ENCODE assay signal across 1 cellular context in the genomic region with DNA sequence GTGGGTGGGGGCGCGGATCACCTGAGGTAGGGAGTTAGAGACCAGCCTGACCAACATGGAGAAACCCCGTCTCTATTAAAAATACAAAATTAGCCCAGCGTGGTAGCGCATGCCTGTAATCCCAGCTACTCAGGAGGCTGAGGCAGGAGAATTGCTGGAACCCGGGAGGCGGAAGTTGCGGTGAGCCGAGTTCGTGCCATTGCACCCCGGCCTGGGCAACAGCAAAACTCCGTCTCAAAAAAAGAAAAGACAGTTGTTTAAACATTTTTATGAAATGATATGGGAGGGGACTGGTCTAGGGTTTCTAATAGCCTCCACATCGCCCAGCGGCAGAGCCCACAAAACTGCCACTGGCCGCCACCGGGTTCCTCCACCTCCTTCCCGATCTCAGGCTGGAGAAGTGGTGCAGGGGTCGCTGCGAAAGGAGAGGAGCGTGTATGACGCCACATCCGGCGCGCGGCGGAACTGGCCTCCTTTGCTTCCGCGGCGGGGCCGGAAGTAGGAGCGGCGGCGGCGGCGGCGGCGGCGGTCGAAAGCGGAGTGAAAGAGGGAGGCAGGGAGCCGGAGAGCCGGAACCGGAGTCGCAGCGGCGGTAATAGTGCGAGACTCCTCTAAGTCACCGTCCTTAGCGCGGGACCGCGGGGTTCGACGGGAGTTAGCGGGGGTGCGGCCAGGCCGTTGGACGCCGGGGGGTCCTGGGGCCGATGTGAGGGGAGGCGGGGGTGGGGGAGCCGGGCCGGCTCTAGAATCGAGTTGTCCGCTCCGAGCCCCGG.
TF ChIP-seq lines count a peak whose summit lies in the region.

PPP4C (plus strand) TSS at position 492 of the 773 bp plus-strand sequence. CDS start 384 bp downstream, outside the sequence.

TF ChIP-seq in HepG2, 621 proteins besides CTCF, POLR2A, EP300 and RAD21 (continued from another document and continues in another):
- TF ChIP-seq, protein P1, sequence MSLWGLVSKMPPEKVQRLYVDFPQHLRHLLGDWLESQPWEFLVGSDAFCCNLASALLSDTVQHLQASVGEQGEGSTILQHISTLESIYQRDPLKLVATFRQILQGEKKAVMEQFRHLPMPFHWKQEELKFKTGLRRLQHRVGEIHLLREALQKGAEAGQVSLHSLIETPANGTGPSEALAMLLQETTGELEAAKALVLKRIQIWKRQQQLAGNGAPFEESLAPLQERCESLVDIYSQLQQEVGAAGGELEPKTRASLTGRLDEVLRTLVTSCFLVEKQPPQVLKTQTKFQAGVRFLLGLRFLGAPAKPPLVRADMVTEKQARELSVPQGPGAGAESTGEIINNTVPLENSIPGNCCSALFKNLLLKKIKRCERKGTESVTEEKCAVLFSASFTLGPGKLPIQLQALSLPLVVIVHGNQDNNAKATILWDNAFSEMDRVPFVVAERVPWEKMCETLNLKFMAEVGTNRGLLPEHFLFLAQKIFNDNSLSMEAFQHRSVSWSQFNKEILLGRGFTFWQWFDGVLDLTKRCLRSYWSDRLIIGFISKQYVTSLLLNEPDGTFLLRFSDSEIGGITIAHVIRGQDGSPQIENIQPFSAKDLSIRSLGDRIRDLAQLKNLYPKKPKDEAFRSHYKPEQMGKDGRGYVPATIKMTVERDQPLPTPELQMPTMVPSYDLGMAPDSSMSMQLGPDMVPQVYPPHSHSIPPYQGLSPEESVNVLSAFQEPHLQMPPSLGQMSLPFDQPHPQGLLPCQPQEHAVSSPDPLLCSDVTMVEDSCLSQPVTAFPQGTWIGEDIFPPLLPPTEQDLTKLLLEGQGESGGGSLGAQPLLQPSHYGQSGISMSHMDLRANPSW (CRISPR knock-in tag; IDR thresholded peaks at IDR 0.05; ENCODE audit: borderline replicate concordance): no peak
- no peak for TF ChIP-seq NCOA5 (CRISPR knock-in tag; IDR thresholded peaks at IDR 0.05)
- TF ChIP-seq, protein P2, sequence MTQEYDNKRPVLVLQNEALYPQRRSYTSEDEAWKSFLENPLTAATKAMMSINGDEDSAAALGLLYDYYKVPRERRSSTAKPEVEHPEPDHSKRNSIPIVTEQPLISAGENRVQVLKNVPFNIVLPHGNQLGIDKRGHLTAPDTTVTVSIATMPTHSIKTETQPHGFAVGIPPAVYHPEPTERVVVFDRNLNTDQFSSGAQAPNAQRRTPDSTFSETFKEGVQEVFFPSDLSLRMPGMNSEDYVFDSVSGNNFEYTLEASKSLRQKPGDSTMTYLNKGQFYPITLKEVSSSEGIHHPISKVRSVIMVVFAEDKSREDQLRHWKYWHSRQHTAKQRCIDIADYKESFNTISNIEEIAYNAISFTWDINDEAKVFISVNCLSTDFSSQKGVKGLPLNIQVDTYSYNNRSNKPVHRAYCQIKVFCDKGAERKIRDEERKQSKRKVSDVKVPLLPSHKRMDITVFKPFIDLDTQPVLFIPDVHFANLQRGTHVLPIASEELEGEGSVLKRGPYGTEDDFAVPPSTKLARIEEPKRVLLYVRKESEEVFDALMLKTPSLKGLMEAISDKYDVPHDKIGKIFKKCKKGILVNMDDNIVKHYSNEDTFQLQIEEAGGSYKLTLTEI (CRISPR knock-in tag; conservative IDR thresholded peaks at IDR 0.05): no peak
- TF ChIP-seq, protein P3, sequence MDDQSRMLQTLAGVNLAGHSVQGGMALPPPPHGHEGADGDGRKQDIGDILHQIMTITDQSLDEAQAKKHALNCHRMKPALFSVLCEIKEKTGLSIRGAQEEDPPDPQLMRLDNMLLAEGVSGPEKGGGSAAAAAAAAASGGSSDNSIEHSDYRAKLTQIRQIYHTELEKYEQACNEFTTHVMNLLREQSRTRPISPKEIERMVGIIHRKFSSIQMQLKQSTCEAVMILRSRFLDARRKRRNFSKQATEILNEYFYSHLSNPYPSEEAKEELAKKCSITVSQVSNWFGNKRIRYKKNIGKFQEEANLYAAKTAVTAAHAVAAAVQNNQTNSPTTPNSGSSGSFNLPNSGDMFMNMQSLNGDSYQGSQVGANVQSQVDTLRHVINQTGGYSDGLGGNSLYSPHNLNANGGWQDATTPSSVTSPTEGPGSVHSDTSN (CRISPR knock-in tag; IDR thresholded peaks at IDR 0.05; ENCODE audit: borderline replicate concordance): 0 out of 2 replicates have a peak, but pooled peaks have one; percentile 5
- TF ChIP-seq, protein P4, sequence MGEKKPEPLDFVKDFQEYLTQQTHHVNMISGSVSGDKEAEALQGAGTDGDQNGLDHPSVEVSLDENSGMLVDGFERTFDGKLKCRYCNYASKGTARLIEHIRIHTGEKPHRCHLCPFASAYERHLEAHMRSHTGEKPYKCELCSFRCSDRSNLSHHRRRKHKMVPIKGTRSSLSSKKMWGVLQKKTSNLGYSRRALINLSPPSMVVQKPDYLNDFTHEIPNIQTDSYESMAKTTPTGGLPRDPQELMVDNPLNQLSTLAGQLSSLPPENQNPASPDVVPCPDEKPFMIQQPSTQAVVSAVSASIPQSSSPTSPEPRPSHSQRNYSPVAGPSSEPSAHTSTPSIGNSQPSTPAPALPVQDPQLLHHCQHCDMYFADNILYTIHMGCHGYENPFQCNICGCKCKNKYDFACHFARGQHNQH (CRISPR knock-in tag; IDR thresholded peaks at IDR 0.05): peak; percentile 71; the same call in 1 of the 2 replicates
- TF ChIP-seq ZNF234 (CRISPR knock-in tag; conservative IDR thresholded peaks at IDR 0.05): 0 out of 2 replicates have a peak, but pooled peaks have one; percentile 30
- TF ChIP-seq PHF5A (CRISPR knock-in tag; IDR thresholded peaks at IDR 0.05; ENCODE audit: low read depth, unreplicated experiment): no peak
- TF ChIP-seq NR2C2 (CRISPR knock-in tag; IDR thresholded peaks at IDR 0.05; ENCODE audit: borderline replicate concordance): peak; percentile 78
- TF ChIP-seq, protein P5, sequence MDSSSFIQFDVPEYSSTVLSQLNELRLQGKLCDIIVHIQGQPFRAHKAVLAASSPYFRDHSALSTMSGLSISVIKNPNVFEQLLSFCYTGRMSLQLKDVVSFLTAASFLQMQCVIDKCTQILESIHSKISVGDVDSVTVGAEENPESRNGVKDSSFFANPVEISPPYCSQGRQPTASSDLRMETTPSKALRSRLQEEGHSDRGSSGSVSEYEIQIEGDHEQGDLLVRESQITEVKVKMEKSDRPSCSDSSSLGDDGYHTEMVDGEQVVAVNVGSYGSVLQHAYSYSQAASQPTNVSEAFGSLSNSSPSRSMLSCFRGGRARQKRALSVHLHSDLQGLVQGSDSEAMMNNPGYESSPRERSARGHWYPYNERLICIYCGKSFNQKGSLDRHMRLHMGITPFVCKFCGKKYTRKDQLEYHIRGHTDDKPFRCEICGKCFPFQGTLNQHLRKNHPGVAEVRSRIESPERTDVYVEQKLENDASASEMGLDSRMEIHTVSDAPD (CRISPR knock-in tag; IDR thresholded peaks at IDR 0.05): no peak
- TF ChIP-seq ZNF780A (CRISPR knock-in tag; IDR thresholded peaks at IDR 0.05): no peak
- no peak for TF ChIP-seq ZKSCAN5 (CRISPR knock-in tag; IDR thresholded peaks at IDR 0.05)
- peak; percentile 99 for TF ChIP-seq KDM2A (CRISPR knock-in tag; IDR thresholded peaks at IDR 0.05; ENCODE audit: borderline replicate concordance, low read depth)
- TF ChIP-seq KDM5A (IDR thresholded peaks at IDR 0.05; ENCODE audit: borderline replicate concordance, low read length): peak; percentile 86
- no peak for TF ChIP-seq TCF12 (IDR thresholded peaks at IDR 0.05)
- TF ChIP-seq TCF12 (CRISPR knock-in tag; IDR thresholded peaks at IDR 0.05): no peak; the same call in 1 of the 2 replicates
- peak; percentile 41; the same call in 1 of the 2 replicates for TF ChIP-seq BORCS8-MEF2B (CRISPR knock-in tag; IDR thresholded peaks at IDR 0.05)
- TF ChIP-seq ZNF329 (CRISPR knock-in tag; IDR thresholded peaks at IDR 0.05; ENCODE audit: low read depth): peak; percentile 85; the same call in 1 of the 2 replicates
- TF ChIP-seq ZNF737 (CRISPR knock-in tag; IDR thresholded peaks at IDR 0.05; ENCODE audit: borderline replicate concordance): no peak
- TF ChIP-seq ZSCAN30 (CRISPR knock-in tag; IDR thresholded peaks at IDR 0.05): no peak
- peak; percentile 44; the same call in 1 of the 2 replicates for TF ChIP-seq FOSL2 (CRISPR knock-in tag; IDR thresholded peaks at IDR 0.05)
- TF ChIP-seq KDM1A (CRISPR knock-in tag; IDR thresholded peaks at IDR 0.05): no peak
- TF ChIP-seq MTF1 (CRISPR knock-in tag; IDR thresholded peaks at IDR 0.05): no peak
- peak; percentile 64 for TF ChIP-seq YEATS4 (CRISPR knock-in tag; IDR thresholded peaks at IDR 0.05; ENCODE audit: borderline replicate concordance)
- TF ChIP-seq KDM5B (CRISPR knock-in tag; IDR thresholded peaks at IDR 0.05; ENCODE audit: borderline replicate concordance): peak; percentile 65
- TF ChIP-seq ZNF33B (CRISPR knock-in tag; IDR thresholded peaks at IDR 0.05): no peak
- peak; percentile 58; the same call in 1 of the 2 replicates for TF ChIP-seq ZNF501 (CRISPR knock-in tag; IDR thresholded peaks at IDR 0.05)
- TF ChIP-seq ZNF572 (CRISPR knock-in tag; IDR thresholded peaks at IDR 0.05): no peak
- no peak; the same call in 1 of the 2 replicates for TF ChIP-seq RXRA (CRISPR knock-in tag; IDR thresholded peaks at IDR 0.05)
- TF ChIP-seq ZNF333 (CRISPR knock-in tag; IDR thresholded peaks at IDR 0.05; ENCODE audit: borderline replicate concordance): no peak; the same call in 1 of the 2 replicates
- no peak for TF ChIP-seq FOXJ3 (CRISPR knock-in tag; IDR thresholded peaks at IDR 0.05; ENCODE audit: borderline replicate concordance)
- no peak for TF ChIP-seq IKZF1 (IDR thresholded peaks at IDR 0.05)
- no peak for TF ChIP-seq SCMH1 (CRISPR knock-in tag; IDR thresholded peaks at IDR 0.05; ENCODE audit: borderline replicate concordance)
- TF ChIP-seq AFF4 (CRISPR knock-in tag; IDR thresholded peaks at IDR 0.05): no peak
- no peak for TF ChIP-seq FOXK2 (IDR thresholded peaks at IDR 0.05)
- TF ChIP-seq U2AF1 (optimal IDR thresholded peaks at IDR 0.05; ENCODE audit: low read depth, low read length): no peak
- no peak for TF ChIP-seq ZNF263 (CRISPR knock-in tag; IDR thresholded peaks at IDR 0.05)
- TF ChIP-seq ZNF143 (CRISPR knock-in tag; IDR thresholded peaks at IDR 0.05): peak; percentile 37; the same call in 1 of the 2 replicates
- peak; percentile 64; the same call in 1 of the 2 replicates for TF ChIP-seq ERF (CRISPR knock-in tag; IDR thresholded peaks at IDR 0.05)
- TF ChIP-seq ZNF230 (CRISPR knock-in tag; IDR thresholded peaks at IDR 0.05): no peak
- no peak for TF ChIP-seq ZNF441 (CRISPR knock-in tag; IDR thresholded peaks at IDR 0.05; ENCODE audit: borderline replicate concordance)
- TF ChIP-seq HMG20B (CRISPR knock-in tag; conservative IDR thresholded peaks at IDR 0.05): no peak
- TF ChIP-seq PAF1 (CRISPR knock-in tag; IDR thresholded peaks at IDR 0.05): no peak; the same call in 1 of the 2 replicates
- TF ChIP-seq ZSCAN25 (CRISPR knock-in tag; IDR thresholded peaks at IDR 0.05): peak; percentile 89
- TF ChIP-seq WIZ (CRISPR knock-in tag; IDR thresholded peaks at IDR 0.05): no peak
- TF ChIP-seq AKAP8 (CRISPR knock-in tag; IDR thresholded peaks at IDR 0.05): no peak; the same call in 1 of the 2 replicates
- no peak for TF ChIP-seq EHMT2 (IDR thresholded peaks at IDR 0.05; ENCODE audit: borderline replicate concordance, low read depth, low read length)
- no peak for TF ChIP-seq ZNF713 (CRISPR knock-in tag; IDR thresholded peaks at IDR 0.05)
- no peak for TF ChIP-seq TCF7L2 (IDR thresholded peaks at IDR 0.05; ENCODE audit: low read depth, low read length)
- no peak for TF ChIP-seq ZNF337 (CRISPR knock-in tag; IDR thresholded peaks at IDR 0.05; ENCODE audit: borderline replicate concordance, low read depth)
- TF ChIP-seq ZKSCAN8 (CRISPR knock-in tag; IDR thresholded peaks at IDR 0.05; ENCODE audit: borderline replicate concordance): no peak
- peak; percentile 100 for TF ChIP-seq POLR2AphosphoS5 (IDR thresholded peaks at IDR 0.05; ENCODE audit: low read depth, low read length)
- peak; percentile 59; the same call in 1 of the 2 replicates for TF ChIP-seq GMEB2 (CRISPR knock-in tag; IDR thresholded peaks at IDR 0.05; ENCODE audit: low read depth)
- TF ChIP-seq HNRNPH1 (optimal IDR thresholded peaks at IDR 0.05; ENCODE audit: low read depth, low read length): no peak
- TF ChIP-seq ZNF550 (CRISPR knock-in tag; IDR thresholded peaks at IDR 0.05; ENCODE audit: borderline replicate concordance): no peak
- no peak for TF ChIP-seq GFI1 (CRISPR knock-in tag; IDR thresholded peaks at IDR 0.05; ENCODE audit: borderline replicate concordance)
- TF ChIP-seq FOXA3 (CRISPR knock-in tag; IDR thresholded peaks at IDR 0.05): no peak; the same call in 1 of the 2 replicates
- TF ChIP-seq, protein P6, sequence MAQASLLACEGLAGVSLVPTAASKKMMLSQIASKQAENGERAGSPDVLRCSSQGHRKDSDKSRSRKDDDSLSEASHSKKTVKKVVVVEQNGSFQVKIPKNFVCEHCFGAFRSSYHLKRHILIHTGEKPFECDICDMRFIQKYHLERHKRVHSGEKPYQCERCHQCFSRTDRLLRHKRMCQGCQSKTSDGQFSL (CRISPR knock-in tag; IDR thresholded peaks at IDR 0.05): no peak
